ENCODE assay signal across 15 cellular contexts in the genomic region with DNA sequence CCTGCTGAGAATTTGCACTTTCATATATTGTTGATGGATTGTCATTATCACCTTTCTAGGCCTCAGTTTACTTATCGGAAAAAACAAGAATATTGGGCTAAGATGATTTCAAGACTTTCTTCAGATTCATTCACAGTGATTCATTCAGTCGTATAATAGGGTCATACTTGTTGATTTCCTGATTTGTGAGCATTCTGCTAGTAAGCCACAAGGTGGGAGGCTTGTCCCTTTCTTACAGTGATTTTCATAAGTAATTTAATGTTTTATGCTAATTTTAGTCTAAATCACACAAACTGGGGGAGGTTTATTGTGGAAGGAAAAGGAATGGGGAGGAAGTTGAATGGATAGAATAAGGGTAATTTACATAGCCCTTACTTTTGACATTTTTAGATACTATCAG.
DNase-seq lines count a peak whose midpoint lies in the region; ATAC-seq, FAIRE-seq and TF ChIP-seq lines count a peak whose summit lies in the region.
"Had no signal": no experiment of that assay in that cellular context is flagged by ENCODE, and none has a peak within 500 bp of the region (broad histone marks: within the 10 kb centered on the region; RNA-seq: fewer than 3 reads in every experiment).

No MANE protein-coding gene starts in this region.

- H3K27me3 ChIP-seq in bronchial epithelial cell (ENCODE audit: control insufficient read depth, insufficient read depth, low read length), result no peaks in the 10 kb centered on the region
- H3K27me3 ChIP-seq in mesenchymal stem cell (ENCODE audit: control insufficient read depth in 1 of 2, insufficient read depth in 1 of 2, low read length in 2 of 2), result no peaks in the 10 kb centered on the region
- H3K27me3 ChIP-seq: colonic mucosa had no signal

- H3K36me3 ChIP-seq in bronchial epithelial cell (ENCODE audit: control insufficient read depth, insufficient read depth, low read length), result no peaks in the 10 kb centered on the region
- H3K36me3 ChIP-seq in mesenchymal stem cell (ENCODE audit: control insufficient read depth in 1 of 2, insufficient read depth in 2 of 2, low read depth in 1 of 2, low read length in 2 of 2), result no peaks in the 10 kb centered on the region
- H3K36me3 ChIP-seq: colonic mucosa had no signal

- H2BK15ac ChIP-seq in mesenchymal stem cell (ENCODE audit: low read depth, poor library complexity, severe bottlenecking), result no peak overlapping the region

- no peak overlapping the region for H3K4ac ChIP-seq in mesenchymal stem cell (ENCODE audit: low read depth in 1 of 2, low read length in 2 of 2)

- WGBS in mesenchymal stem cell, result 100% methylated on average over 1 of the region's 2 CpGs

- no peak overlapping the region for H3K18ac ChIP-seq in mesenchymal stem cell (ENCODE audit: low read depth in 1 of 2, low read length in 2 of 2)

- H3K4me2 ChIP-seq in mesenchymal stem cell (ENCODE audit: low read length, poor library complexity, severe bottlenecking), result no peak overlapping the region

- H2AK5ac ChIP-seq in mesenchymal stem cell (ENCODE audit: low read length, severe bottlenecking), result no peak overlapping the region

- H3K4me3 ChIP-seq in LNCaP clone FGC (ENCODE audit: low read depth, low read length) (no peak overlapping the region), bronchial epithelial cell (ENCODE audit: low read depth, low read length) (no peak overlapping the region), mesenchymal stem cell (ENCODE audit: insufficient read depth in 1 of 2, low read depth in 1 of 2, low read length in 2 of 2) (no peak overlapping the region)
- H3K4me3 ChIP-seq: colonic mucosa had no signal

- H2AFZ ChIP-seq in mesenchymal stem cell (ENCODE audit: low read depth, low read length), result no peak overlapping the region

- H2BK5ac ChIP-seq in mesenchymal stem cell (ENCODE audit: low read depth, low read length, poor library complexity, severe bottlenecking), result no peak overlapping the region

- no peak overlapping the region for H3K14ac ChIP-seq in mesenchymal stem cell (ENCODE audit: low read length in 2 of 2)

- H3K4me1 ChIP-seq in mesenchymal stem cell (ENCODE audit: control insufficient read depth, insufficient read depth, low read depth, low read length), result no peaks in the 10 kb centered on the region
- H3K4me1 ChIP-seq: colonic mucosa had no signal

- TF ChIP-seq CTCF in LNCaP clone FGC (IDR thresholded peaks at IDR 0.05; ENCODE audit: control insufficient read depth, extremely low read depth, insufficient read depth), result peak; percentile 13; the same call in 1 of the 2 replicates
- TF ChIP-seq CTCF in bronchial epithelial cell (IDR thresholded peaks at IDR 0.05; ENCODE audit: insufficient read depth, low read length, severe bottlenecking), result no peak

- H3K23ac ChIP-seq in mesenchymal stem cell (ENCODE audit: low read length in 2 of 2), result no peak overlapping the region

- H4K91ac ChIP-seq in mesenchymal stem cell (ENCODE audit: low read length), result no peak overlapping the region

- no peak overlapping the region for H3K27ac ChIP-seq in mesenchymal stem cell (ENCODE audit: low read length, poor library complexity, severe bottlenecking)
- H3K27ac ChIP-seq: colonic mucosa had no signal

- DNase-seq in COLO829 (ENCODE audit: low spot score) (peak; percentile 3), LNCaP clone FGC (ENCODE audit: low read depth) (no peak), bronchial epithelial cell (ENCODE audit: low read depth) (peak; percentile 45), mesenchymal stem cell (peak; percentile 11), GOT3 (lab: John Stamatoyannopoulos, UW) (no peak), occipital lobe (lab: John Stamatoyannopoulos, UW) (no peak)
- no peak for DNase-seq in stimulated activated CD4-positive, alpha-beta T cell treated with anti-CD3 and anti-CD28 coated beads, Interleukin-12 subunit alpha, Interleukin-12 subunit beta, amount 100 ng/mL, for 4 hours
- DNase-seq: activated CD8-positive, alpha-beta memory T cell treated with anti-CD3 and anti-CD28 coated beads for 24 hours; activated naive CD4-positive, alpha-beta T cell treated with anti-CD3 and anti-CD28 coated beads, Interleukin-2, amount 10 ng/mL, durations not matched to agents 7 days and 5 days; colonic mucosa; kidney; NCI-H1048 had no signal

- H2BK12ac ChIP-seq in mesenchymal stem cell (ENCODE audit: low read length in 2 of 2), result no peak overlapping the region

- no peak overlapping the region for H4K8ac ChIP-seq in mesenchymal stem cell (ENCODE audit: low read length)

- no peaks in the 10 kb centered on the region for H3K9me3 ChIP-seq in mesenchymal stem cell (ENCODE audit: control insufficient read depth, low read length)
- H3K9me3 ChIP-seq: colonic mucosa had no signal

- no peak for FAIRE-seq in bronchial epithelial cell (lab: Jason Lieb, UNC)
- FAIRE-seq: kidney had no signal

- H3K9ac ChIP-seq in mesenchymal stem cell (ENCODE audit: low read length), result no peak overlapping the region

- ATAC-seq in HG03139 (IDR thresholded peaks at IDR 0.05; ENCODE audit: unreplicated experiment), result no peak
- ATAC-seq: Right ventricle myocardium inferior, sciatic nerve had no signal

- H3K79me1 ChIP-seq in mesenchymal stem cell (replicated peaks; ENCODE audit: low read length, poor library complexity, severe bottlenecking), result no peaks in the 10 kb centered on the region

- H2BK120ac ChIP-seq in mesenchymal stem cell (ENCODE audit: low read depth, low read length), result no peak overlapping the region

Comparison
In these comparisons a context has a peak if more than half of its experiments do, and no peak if none do; other contexts are left out.
1. DNase-seq: peak in COLO829 (single experiment), bronchial epithelial cell (single experiment) and mesenchymal stem cell (single experiment); none in LNCaP clone FGC (single experiment), stimulated activated CD4-positive, alpha-beta T cell treated with anti-CD3 and anti-CD28 coated beads, Interleukin-12 subunit alpha, Interleukin-12 subunit beta, amount 100 ng/mL, for 4 hours (single experiment), GOT3 (single experiment) and occipital lobe (single experiment).